27 cellular contexts compared by ENCODE assay signal in genomic region chr2:61023670-61024069, GRCh38.
"Had no signal": no experiment of that assay in that cellular context is flagged by ENCODE, and none has a peak within 500 bp of the region (broad histone marks: within the 10 kb centered on the region; RNA-seq: fewer than 3 reads in every experiment).

No MANE protein-coding gene starts in this region.

- ATAC-seq: activated CD8-positive, alpha-beta T cell treated with anti-CD3 and anti-CD28 coated beads for 36 hours; activated T-cell treated with anti-CD3 and anti-CD28 coated beads, Interleukin-2, amount 50 U/mL, for 72 hours; Panc1; Right ventricle myocardium inferior; T-cell had no signal

- H3K27me3 Mint-ChIP-seq: activated CD8-positive, alpha-beta T cell treated with anti-CD3 and anti-CD28 coated beads for 36 hours; activated naive CD4-positive, alpha-beta T cell treated with anti-CD3 and anti-CD28 coated beads, Interleukin-2, amount 10 ng/mL, durations not matched to agents 7 days and 5 days; activated naive CD8-positive, alpha-beta T cell treated with anti-CD3 and anti-CD28 coated beads for 36 hours; T-cell had no signal

- DNase-seq: activated CD4-positive, alpha-beta T cell treated with anti-CD3 and anti-CD28 coated beads for 4 hours; activated CD8-positive, alpha-beta memory T cell treated with anti-CD3 and anti-CD28 coated beads, Interleukin-2, amount 50 U/mL, for 4 hours; activated CD8-positive, alpha-beta T cell treated with anti-CD3 and anti-CD28 coated beads for 36 hours; activated gamma-delta T cell treated with Interleukin-2 at 50 U/mL for 16 hours; activated naive CD4-positive, alpha-beta T cell treated with anti-CD3 and anti-CD28 coated beads, Interleukin-2, amount 10 ng/mL, durations not matched to agents 7 days and 5 days; activated naive CD8-positive, alpha-beta T cell treated with anti-CD3 and anti-CD28 coated beads for 36 hours; activated T-cell treated with anti-CD3 and anti-CD28 coated beads, Interleukin-2, amount 50 U/mL, for 72 hours; brain microvascular endothelial cell; cerebellar nuclear complex; MM.1S; NCI-H1105; NCI-H1436; NCI-H1694 treated with DMSO at 0.1 percent for 48 hours; NCI-H2029 treated with DMSO at 0.1 percent for 48 hours; NCI-H345; NCI-H510A; NCI-H69; NK-92 treated with Interleukin-12 subunit alpha and Interleukin-12 subunit beta, amount 100 ng/mL, for 24 hours; OCI-M1; RPMI8226; T-cell had no signal

- H3K9me3 Mint-ChIP-seq: activated T-helper 2 cell treated with anti-CD3 and anti-CD28 coated beads, Interferon-gamma antibody, Interleukin-2, Interleukin-4, amounts not matched to agents 10 μg/mL and 5 μg/mL and 100 μg/mL, durations not matched to agents 14 hours and 24 hours and 36 hours had no signal

- H3K36me3 ChIP-seq: cardiac muscle cell had no signal

- H3K4me3 ChIP-seq: cardiac muscle cell, SK-N-MC had no signal

- H3K4me3 Mint-ChIP-seq: activated CD8-positive, alpha-beta T cell treated with anti-CD3 and anti-CD28 coated beads for 36 hours; activated naive CD4-positive, alpha-beta T cell treated with anti-CD3 and anti-CD28 coated beads, Interleukin-2, amount 10 ng/mL, durations not matched to agents 7 days and 5 days; activated naive CD8-positive, alpha-beta T cell treated with anti-CD3 and anti-CD28 coated beads for 36 hours; activated T-cell treated with anti-CD3 and anti-CD28 coated beads, Interleukin-2, amount 50 U/mL, for 72 hours had no signal

- H3K27ac ChIP-seq: brain microvascular endothelial cell, cardiac muscle cell, SK-N-MC, VCaP had no signal

- H3K27ac Mint-ChIP-seq: activated CD8-positive, alpha-beta T cell treated with anti-CD3 and anti-CD28 coated beads for 36 hours; activated naive CD4-positive, alpha-beta T cell treated with anti-CD3 and anti-CD28 coated beads, Interleukin-2, amount 10 ng/mL, durations not matched to agents 7 days and 5 days; activated naive CD8-positive, alpha-beta T cell treated with anti-CD3 and anti-CD28 coated beads for 36 hours; activated T-cell treated with anti-CD3 and anti-CD28 coated beads, Interleukin-2, amount 50 U/mL, for 72 hours; activated T-helper 2 cell treated with anti-CD3 and anti-CD28 coated beads, Interferon-gamma antibody, Interleukin-2, Interleukin-4, amounts not matched to agents 10 μg/mL and 5 μg/mL and 100 μg/mL, durations not matched to agents 14 hours and 24 hours and 36 hours had no signal

- H3K27me3 ChIP-seq: brain microvascular endothelial cell, cardiac muscle cell had no signal
